Comparison of ENCODE assay signal across 8 cellular contexts in the genomic region with DNA sequence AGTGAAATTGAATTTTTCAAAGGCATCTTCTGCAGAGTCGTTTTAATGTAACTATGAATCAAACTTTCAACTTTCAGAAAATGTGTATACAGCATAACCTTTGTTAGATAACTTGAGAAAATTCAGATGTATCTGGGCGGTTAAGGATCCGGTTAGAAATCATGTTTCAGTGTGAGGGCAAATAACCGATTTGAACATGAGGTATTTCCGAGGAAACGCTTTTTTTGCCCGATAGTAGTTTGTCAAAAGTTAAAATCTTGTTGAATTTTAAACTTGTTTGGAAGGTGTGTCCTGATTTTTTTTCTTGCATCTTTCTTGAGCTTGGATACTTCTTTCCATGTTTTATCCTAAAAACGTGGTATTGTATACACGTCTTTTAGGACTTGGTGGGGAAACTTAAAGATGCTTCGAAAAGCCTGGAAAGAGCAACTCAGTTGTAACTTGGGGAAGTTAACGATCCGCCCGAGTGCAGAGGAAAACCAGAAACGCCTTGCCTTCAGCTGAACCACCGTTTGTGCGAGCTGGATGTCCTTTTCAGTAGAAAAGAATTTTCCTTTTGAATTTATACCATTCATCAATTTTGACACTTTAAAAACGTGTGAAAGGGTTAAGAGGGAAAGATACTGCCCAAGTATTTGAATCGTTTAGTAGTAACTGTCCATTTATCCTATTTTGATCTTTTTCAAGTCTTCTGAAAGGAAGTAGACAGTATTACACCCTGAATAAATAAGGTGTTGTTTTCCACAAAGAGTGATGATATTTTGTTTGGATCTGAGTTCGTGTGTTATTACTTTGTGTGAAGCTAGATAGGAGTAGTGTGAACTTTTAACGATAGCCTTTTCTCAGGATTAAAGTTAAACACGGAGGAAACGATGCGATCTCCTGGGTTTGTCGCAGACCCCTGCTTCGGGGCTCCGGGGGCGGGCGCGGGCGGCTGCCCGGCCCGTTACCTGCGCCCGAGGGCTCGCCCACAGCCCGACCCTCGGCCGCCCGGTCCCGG. TPM values are rescaled to one million over a fixed set of nuclear protein-coding genes. Genes with fewer than 3 reads are reported as not detected.
A peak's percentile ranks its signal among the peaks of the same experiment; 100 is the strongest.
DNase-seq lines count a peak whose midpoint lies in the region; ATAC-seq and TF ChIP-seq lines count a peak whose summit lies in the region.

No MANE protein-coding gene starts in this region.

- H3K27me3 ChIP-seq in BE2C (peaks cover 13% of the 10 kb centered on the region), ascending aorta (no peaks in the 10 kb centered on the region), lower lobe of right lung (ENCODE audit: low read depth) (peaks cover 9% of the 10 kb centered on the region), transverse colon (peaks cover 30% of the 10 kb centered on the region)

- H3K27ac ChIP-seq in ascending aorta (peak overlapping the region; percentile 66 to 86), lower lobe of right lung (peak overlapping the region; percentile 66), transverse colon (peak overlapping the region; percentile 85 to 95 (median 92))

- H3K9me3 ChIP-seq in BE2C (no peaks in the 10 kb centered on the region), ascending aorta (no peaks in the 10 kb centered on the region), lower lobe of right lung (no peaks in the 10 kb centered on the region), transverse colon (no peaks in the 10 kb centered on the region)

- H3K36me3 ChIP-seq in BE2C, result no peaks in the 10 kb centered on the region
- H3K36me3 ChIP-seq in ascending aorta, result no peaks in the 10 kb centered on the region
- H3K36me3 ChIP-seq in lower lobe of right lung, result no peaks in the 10 kb centered on the region
- H3K36me3 ChIP-seq in transverse colon, result no peaks in the 10 kb centered on the region

- H3K4me1 ChIP-seq in BE2C, result peaks cover 16% of the 10 kb centered on the region
- H3K4me1 ChIP-seq in ascending aorta, result peaks cover 12 to 46% of the 10 kb centered on the region in 2 donors
- peaks cover 50% of the 10 kb centered on the region for H3K4me1 ChIP-seq in lower lobe of right lung
- peaks cover 11 to 64% (median 25%) of the 10 kb centered on the region in 4 donors for H3K4me1 ChIP-seq in transverse colon

- peak overlapping the region; percentile 87 for H3K4me3 Mint-ChIP-seq in HFFc6

- H3K4me3 ChIP-seq in BE2C (ENCODE audit: low read depth, low read length) (peak overlapping the region; percentile 63), ascending aorta (peak overlapping the region; percentile 96 to 100), lower lobe of right lung (peak overlapping the region; percentile 51), transverse colon (peak overlapping the region; percentile 22 to 89 (median 73))

- H3K9me3 Mint-ChIP-seq in HFFc6, result no peaks in the 10 kb centered on the region

- no peak for TF ChIP-seq POLR2A in transverse colon (IDR thresholded peaks at IDR 0.05)

- ATAC-seq in lower lobe of right lung (no peak), HG03196 (IDR thresholded peaks at IDR 0.05; ENCODE audit: unreplicated experiment) (no peak), HG03439 (IDR thresholded peaks at IDR 0.05; ENCODE audit: unreplicated experiment) (no peak)

- no peak for TF ChIP-seq EP300 in transverse colon (IDR thresholded peaks at IDR 0.05; ENCODE audit: low read depth)

- peaks cover 61% of the 10 kb centered on the region for H3K4me1 Mint-ChIP-seq in HFFc6 (ENCODE audit: low read depth)

- H3K36me3 Mint-ChIP-seq in HFFc6 (ENCODE audit: low read depth), result 0 out of 2 replicates have a peak, but pooled peaks cover 4% of the 10 kb centered on the region

- in situ Hi-C loops in transverse colon (cut with MboI; ENCODE audit: low pct_ligation_motif_present in 1 of 4, low pct_unique_long_range_greater_than_20kb in 1 of 4, low sequenced_read_pairs in 3 of 4), result loop anchor here in 3 of 4 donors (10.0 to 25.0 kb wide), 4 partner anchors 75 to 808 kb away; partner anchors contain the start of gene DNAJC1 (in 3 of the 3)

- H3K27me3 Mint-ChIP-seq in HFFc6 (ENCODE audit: insufficient read depth), result peaks cover 13% of the 10 kb centered on the region

- 26 to 52% methylated on average over 20 to 40 of the region's 40 CpGs for WGBS in transverse colon (ENCODE audit: low coverage in 1 of 2), 2 donors

- DNase-seq in BE2C, result no peak
- DNase-seq in HFFc6, result no peak
- DNase-seq in ascending aorta (ENCODE audit: low spot score in 2 of 2), result no peak
- DNase-seq in lower lobe of right lung, result no peak
- DNase-seq in transverse colon, result no peak
- no peak for DNase-seq in foreskin melanocyte

- H3K27ac Mint-ChIP-seq in HFFc6, result peak overlapping the region; percentile 83

- TF ChIP-seq CTCF in BE2C (IDR thresholded peaks at IDR 0.05; ENCODE audit: low read depth, low read length) (no peak), HFFc6 (IDR thresholded peaks at IDR 0.05) (no peak), ascending aorta (IDR thresholded peaks at IDR 0.05) (no peak), lower lobe of right lung (IDR thresholded peaks at IDR 0.05) (no peak), transverse colon (IDR thresholded peaks at IDR 0.05) (peak in 2 of 5 experiments; percentile 20 to 31)

- intact Hi-C loops in ascending aorta (cut with DNase I) (loop anchor here (2.0 to 10.0 kb wide), 10 partner anchors 117 to 1117 kb away; partner anchors contain the start of genes DNAJC1, MSRB2, OTUD1 and SKIDA1), lower lobe of right lung (cut with DNase I) (no loop called here), transverse colon (cut with DNase I; ENCODE audit: low total_unique reads) (loop anchor here (2.0 to 5.0 kb wide), 2 partner anchors 318 to 795 kb away; partner anchors contain the start of genes DNAJC1 and SKIDA1)

RNA-seq across cellular contexts. Expression of gene BMI1, which starts 1.0 kb away (rescaled TPM):
- polyA plus RNA-seq in BE2C (2012; ENCODE audit: insufficient read depth, insufficient read length, low read depth), result 48.1 TPM
- total RNA-seq in HFFc6 (2021; fragmentation: NEBNext Ultra II Directional; extraction: Animal tissue kit (Norgen Biotek cat#: 25700)), result 10 to 100 TPM; 34.8 to 51.1 (median 42.3) TPM
- total RNA-seq in ascending aorta (50.1 TPM), lower lobe of right lung (48.4 TPM), transverse colon (10 to 100 TPM; 29.2 to 63.0 (median 42.5) TPM)

RNA-seq across cellular contexts. Expression of gene COMMD3, which starts 3.7 kb away (rescaled TPM):
- polyA plus RNA-seq in BE2C (2012; ENCODE audit: insufficient read depth, insufficient read length, low read depth), result 62.5 TPM
- total RNA-seq in HFFc6 (2021; fragmentation: NEBNext Ultra II Directional; extraction: Animal tissue kit (Norgen Biotek cat#: 25700)), result 10 to 100 TPM; 39.5 to 47.6 (median 43.8) TPM
- 21.9 TPM for total RNA-seq in ascending aorta
- 51.0 TPM for total RNA-seq in lower lobe of right lung
- 10 to 100 TPM in 2 of 4 donors, 1 to 10 TPM in 2; 3.0 to 35.1 (median 18.3) TPM for total RNA-seq in transverse colon

RNA-seq across cellular contexts. Expression of gene SPAG6, which starts 25.4 kb away (rescaled TPM):
- 0.73 TPM for polyA plus RNA-seq in BE2C (2012; ENCODE audit: insufficient read depth, insufficient read length, low read depth)
- total RNA-seq in HFFc6 (2021; fragmentation: NEBNext Ultra II Directional; extraction: Animal tissue kit (Norgen Biotek cat#: 25700)), result not detected
- not detected for total RNA-seq in ascending aorta
- total RNA-seq in lower lobe of right lung, result 10.4 TPM
- total RNA-seq in transverse colon, result not detected

Comparison
In these comparisons a context has a peak if more than half of its experiments do, and no peak if none do; other contexts are left out.
1. RNA of gene SPAG6, which starts 25.4 kb away (total RNA-seq): 10.4 TPM in lower lobe of right lung (single experiment); not detected in HFFc6, not detected in ascending aorta (single experiment) and not detected in transverse colon; every median in the first group is over 10 times any median in the second.
2. Peak in every context shown above with its lines, with median percentiles within 50 percentile points of each other: H3K4me3 ChIP-seq and H3K27ac ChIP-seq.